9 cellular contexts compared by ENCODE assay signal in the genomic region with DNA sequence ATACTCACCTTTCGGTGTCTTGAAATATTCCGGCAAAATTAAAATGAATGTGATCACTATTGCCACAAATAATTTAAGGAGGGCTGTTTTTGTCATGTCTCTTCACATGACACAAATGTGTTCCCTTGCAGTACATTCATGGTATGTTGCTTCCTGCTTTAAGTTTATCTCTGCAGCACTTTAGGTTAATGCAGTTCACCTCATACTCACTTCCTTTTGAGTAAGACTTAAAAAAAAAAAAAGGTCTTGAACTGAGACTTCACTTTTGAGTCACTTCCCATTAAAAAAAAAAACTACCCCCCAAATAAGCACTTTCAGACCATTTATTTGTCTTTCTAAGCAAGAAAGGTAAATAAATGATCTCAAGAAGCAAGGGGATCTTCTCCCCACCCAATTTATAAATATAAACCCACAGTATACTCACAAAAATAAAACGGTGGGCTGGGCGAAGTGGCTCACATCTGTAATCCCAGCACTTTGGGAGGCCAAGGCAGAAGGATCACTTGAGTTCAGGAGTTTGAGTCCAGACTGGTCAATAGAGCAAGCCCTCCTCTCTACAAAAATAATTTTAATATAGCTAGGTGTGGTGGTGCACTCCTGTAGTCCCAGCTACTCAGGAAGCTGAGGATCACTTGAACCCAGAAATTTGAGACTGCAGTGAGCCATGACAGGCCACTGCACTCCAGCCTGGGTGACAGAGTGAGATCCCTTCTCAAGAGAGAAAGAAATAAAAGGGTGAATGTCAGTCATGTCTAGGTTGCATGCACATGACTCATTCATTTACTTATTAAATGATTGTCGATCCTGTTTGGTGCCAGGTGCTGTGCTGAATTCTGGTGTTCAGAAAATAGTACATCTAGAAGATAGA. TPM values are rescaled to one million over a fixed set of nuclear protein-coding genes. Genes with fewer than 3 reads are reported as not detected.
DNase-seq lines count a peak whose midpoint lies in the region; ATAC-seq and TF ChIP-seq lines count a peak whose summit lies in the region.
"Had no signal": no experiment of that assay in that cellular context is flagged by ENCODE, and none has a peak within 500 bp of the region (broad histone marks: within the 10 kb centered on the region; RNA-seq: fewer than 3 reads in every experiment).

A gene with protein sequence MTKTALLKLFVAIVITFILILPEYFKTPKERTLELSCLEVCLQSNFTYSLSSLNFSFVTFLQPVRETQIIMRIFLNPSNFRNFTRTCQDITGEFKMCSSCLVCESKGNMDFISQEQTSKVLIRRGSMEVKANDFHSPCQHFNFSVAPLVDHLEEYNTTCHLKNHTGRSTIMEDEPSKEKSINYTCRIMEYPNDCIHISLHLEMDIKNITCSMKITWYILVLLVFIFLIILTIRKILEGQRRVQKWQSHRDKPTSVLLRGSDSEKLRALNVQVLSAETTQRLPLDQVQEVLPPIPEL (minus strand): TSS at position 192 of the 868 bp plus-strand sequence. CDS start 96 bp downstream, at position 96.

- peak; percentile 60 for ATAC-seq in GM21576 (IDR thresholded peaks at IDR 0.05; ENCODE audit: unreplicated experiment)

- H3K4me3 ChIP-seq in GM12875 (ENCODE audit: low read depth, low read length): peak within 1 kb of the TSS; percentile 38

- intact Hi-C loops in activated CD4-positive, alpha-beta memory T cell treated with anti-CD3 and anti-CD28 coated beads for 36 hours (cut with micrococcal nuclease): loop anchor here (1.0 to 10.0 kb wide), 13 partner anchors 12 to 1172 kb away; a partner anchor contains a TSS

- H3K9me3 Mint-ChIP-seq in IgD-negative memory B cell: no peaks in the 10 kb centered on the region
- H3K9me3 Mint-ChIP-seq in activated CD4-positive, alpha-beta memory T cell treated with anti-CD3 and anti-CD28 coated beads for 36 hours: no peaks in the 10 kb centered on the region
- H3K9me3 Mint-ChIP-seq: neural crest cell had no signal

- POLR2A ChIA-PET in activated CD4-positive, alpha-beta memory T cell treated with anti-CD3 and anti-CD28 coated beads for 36 hours (lab: Charles Lee): interaction anchor here (2.0 to 6.1 kb wide), 2 partner anchors 13 to 48 kb away, joined by 6 to 75 read pairs; no protein-coding TSS in a partner anchor

- peak; percentile 71 for DNase-seq in activated CD4-positive, alpha-beta memory T cell treated with anti-CD3 and anti-CD28 coated beads for 36 hours
- DNase-seq in medulla oblongata (ENCODE audit: extremely low spot score) (peak; percentile 38), activated gamma-delta T cell (lab: John Stamatoyannopoulos, UW) (no peak), occipital lobe (lab: John Stamatoyannopoulos, UW) (no peak), iPS-NIHi11 (ENCODE audit: low spot score) (no peak)

- H3K36me3 Mint-ChIP-seq in IgD-negative memory B cell: peaks cover 2% of the 10 kb centered on the region
- H3K36me3 Mint-ChIP-seq in activated CD4-positive, alpha-beta memory T cell treated with anti-CD3 and anti-CD28 coated beads for 36 hours: peaks cover 10% of the 10 kb centered on the region

- no peaks in the 10 kb centered on the region for H3K27me3 Mint-ChIP-seq in IgD-negative memory B cell
- no peaks in the 10 kb centered on the region for H3K27me3 Mint-ChIP-seq in activated CD4-positive, alpha-beta memory T cell treated with anti-CD3 and anti-CD28 coated beads for 36 hours

- H3K4me3 Mint-ChIP-seq in IgD-negative memory B cell: peak within 1 kb of the TSS; percentile 91 to 95 (median 94)
- peak within 1 kb of the TSS; percentile 78 for H3K4me3 Mint-ChIP-seq in activated CD4-positive, alpha-beta memory T cell treated with anti-CD3 and anti-CD28 coated beads for 36 hours
- H3K4me3 Mint-ChIP-seq: neural crest cell had no signal

- peak within 1 kb of the TSS; percentile 90 to 92 (median 91) for H3K27ac Mint-ChIP-seq in IgD-negative memory B cell
- peak within 1 kb of the TSS; percentile 87 for H3K27ac Mint-ChIP-seq in activated CD4-positive, alpha-beta memory T cell treated with anti-CD3 and anti-CD28 coated beads for 36 hours

- H3K4me1 Mint-ChIP-seq in IgD-negative memory B cell: peaks cover 23 to 37% (median 33%) of the 10 kb centered on the region in 3 donors
- peaks cover 47% of the 10 kb centered on the region for H3K4me1 Mint-ChIP-seq in activated CD4-positive, alpha-beta memory T cell treated with anti-CD3 and anti-CD28 coated beads for 36 hours (ENCODE audit: low read depth)

- no peak for TF ChIP-seq CTCF in GM12875 (IDR thresholded peaks at IDR 0.05; ENCODE audit: borderline replicate concordance, insufficient read depth, low read depth, low read length)

- CTCF ChIA-PET in activated CD4-positive, alpha-beta memory T cell treated with anti-CD3 and anti-CD28 coated beads for 36 hours (lab: Charles Lee): no interaction called here

RNA-seq across cellular contexts. Expression of the gene that starts here (rescaled TPM):
- 152 TPM for polyA plus RNA-seq in IgD-negative memory B cell
- 10 to 100 TPM; 28.0 to 28.4 TPM for total RNA-seq in activated CD4-positive, alpha-beta memory T cell treated with anti-CD3 and anti-CD28 coated beads for 36 hours
- total RNA-seq in occipital lobe: 0.31 TPM
- total RNA-seq: neural crest cell had no signal

Comparison
In these comparisons a context has a peak if more than half of its experiments do, and no peak if none do; other contexts are left out.
1. RNA of the gene that starts here (total RNA-seq): 28.0 to 28.4 TPM in activated CD4-positive, alpha-beta memory T cell treated with anti-CD3 and anti-CD28 coated beads for 36 hours; 0.31 TPM in occipital lobe (single experiment); every median in the first group is over 10 times any median in the second.
2. DNase-seq: peak in activated CD4-positive, alpha-beta memory T cell treated with anti-CD3 and anti-CD28 coated beads for 36 hours (single experiment) and medulla oblongata (single experiment); none in activated gamma-delta T cell (single experiment), occipital lobe (single experiment) and iPS-NIHi11 (single experiment).